Comparison of ENCODE assay signal across 8 cellular contexts in the genomic region with DNA sequence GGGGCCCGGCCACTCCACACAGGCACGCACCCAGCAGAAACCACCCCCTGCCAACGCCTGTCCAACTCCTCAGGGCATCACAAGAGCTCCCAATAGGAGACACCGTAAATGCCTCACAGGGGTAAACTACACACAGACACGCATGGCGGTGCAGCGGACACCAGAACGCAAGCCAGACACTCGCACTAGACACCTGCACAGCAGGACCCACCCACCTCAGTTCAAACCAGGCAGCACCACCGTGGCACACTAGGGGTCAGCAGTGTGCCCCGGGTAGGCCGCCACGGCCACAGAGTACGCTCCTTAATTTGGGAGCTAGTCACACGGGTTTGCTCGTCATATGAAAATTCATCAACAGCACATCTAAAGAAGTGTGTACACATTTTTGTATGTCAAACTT. TPM values are rescaled to one million over a fixed set of nuclear protein-coding genes. Genes with fewer than 3 reads are reported as not detected.
A peak's percentile ranks its signal among the peaks of the same experiment; 100 is the strongest.
DNase-seq lines count a peak whose midpoint lies in the region; ATAC-seq and TF ChIP-seq lines count a peak whose summit lies in the region.

No MANE protein-coding gene starts in this region.

- no peak overlapping the region for H2BK120ac ChIP-seq in IMR-90 (ENCODE audit: low read depth, low read length)

- peak; percentile 56 for TF ChIP-seq CTCF in IMR-90 (conservative IDR thresholded peaks at IDR 0.05; ENCODE audit: low read depth, low read length)

- WGBS in IMR-90 (ENCODE audit: extremely low coverage in 2 of 2, insufficient read length in 1 of 2), 2 experiments, result 0% methylated on average over 1 of the region's 16 CpGs; no CpG with 5 or more reads in 1 of the 2 experiments

- peaks cover 22% of the 10 kb centered on the region for H4K20me1 ChIP-seq in IMR-90 (ENCODE audit: insufficient read depth, low read length)

- ATAC-seq in IMR-90 (ENCODE audit: low read depth) (no peak), T-helper 17 cell (peak; percentile 70), GM19328 (IDR thresholded peaks at IDR 0.05; ENCODE audit: unreplicated experiment) (no peak), HG02759 (IDR thresholded peaks at IDR 0.05; ENCODE audit: unreplicated experiment) (no peak)

- no peak overlapping the region for H3K14ac ChIP-seq in IMR-90 (replicated peaks; ENCODE audit: low read depth, low read length)

- in situ Hi-C loops in IMR-90 (cut with MboI; ENCODE audit: low sequenced_read_pairs), result no loop called here

- no peaks in the 10 kb centered on the region for H3K27me3 ChIP-seq in IMR-90 (ENCODE audit: control insufficient read depth, insufficient read depth, low read length)

- H3K36me3 ChIP-seq in IMR-90 (ENCODE audit: control insufficient read depth, insufficient read depth, low read length), result peaks cover 25% of the 10 kb centered on the region

- H3K27me3 Mint-ChIP-seq in T-helper 17 cell, result no peaks in the 10 kb centered on the region

- no peak overlapping the region for H2BK20ac ChIP-seq in IMR-90 (ENCODE audit: low read depth, low read length)

- H2AFZ ChIP-seq in IMR-90 (replicated peaks; ENCODE audit: low read length, poor library complexity), result no peak overlapping the region

- H4K91ac ChIP-seq in IMR-90 (ENCODE audit: insufficient read depth, low read depth, low read length), result no peak overlapping the region

- BruUV-seq in IMR-90 (replicated peaks; lab: Mats Ljungman, UMichigan), result no TSS peak

- intact Hi-C loops in IMR-90 (cut with micrococcal nuclease), result no loop called here

- no peak overlapping the region for H3K4me3 ChIP-seq in IMR-90 (ENCODE audit: insufficient read depth, low read depth, low read length)

- H3K56ac ChIP-seq in IMR-90 (ENCODE audit: extremely low read depth, insufficient read depth, low read length), result no peak overlapping the region

- H4K5ac ChIP-seq in IMR-90 (ENCODE audit: low read depth, low read length), result no peak overlapping the region

- H3K4me3 Mint-ChIP-seq in T-helper 17 cell, result peak overlapping the region; percentile 47

- H4K8ac ChIP-seq in IMR-90 (ENCODE audit: low read depth in 2 of 2, low read length in 2 of 2), result no peak overlapping the region

- CTCF ChIA-PET in IMR-90 (lab: Yijun Ruan, JAX), result no interaction called here

- dilution Hi-C loops in IMR-90 (cut with HindIII; ENCODE audit: low sequenced_read_pairs, unreplicated experiment), result no loop called here

- H3K4me2 ChIP-seq in IMR-90 (ENCODE audit: low read depth, low read length), result no peak overlapping the region

- no peak overlapping the region for H3K4ac ChIP-seq in IMR-90 (ENCODE audit: low read depth, low read length)

- peaks cover 19 to 73% of the 10 kb centered on the region in 2 experiments for H3K79me1 ChIP-seq in IMR-90 (ENCODE audit: low read depth in 1 of 2, low read length in 2 of 2)

- peak; percentile 56 for DNase-seq in EH (ENCODE audit: low read depth)
- peak; percentile 25 for DNase-seq in IMR-90
- DNase-seq in T-helper 17 cell, result peak; percentile 52 to 74 (median 69)
- DNase-seq in amniotic epithelial cell (ENCODE audit: low read depth), result peak; percentile 47
- DNase-seq in hypothalamus (lab: John Stamatoyannopoulos, UW), result peak in 27 of 51 donors; percentile 4 to 59 (median 19)
- DNase-seq in stimulated activated CD4-positive, alpha-beta T cell treated with anti-CD3 and anti-CD28 coated beads, Interleukin-1b, Interleukin-23, amount 100 ng/mL, for 1 hour (ENCODE audit: low read depth in 2 of 2), result peak; percentile 34 to 64

- TF ChIP-seq POLR2A in IMR-90 (IDR thresholded peaks at IDR 0.05; ENCODE audit: low read depth, low read length), result no peak

- no peaks in the 10 kb centered on the region; the same call in 1 of the 2 replicates for H3K9me1 ChIP-seq in IMR-90 (ENCODE audit: insufficient read depth, low read length)

- H3K9ac ChIP-seq in IMR-90 (ENCODE audit: low read depth, low read length), result no peak overlapping the region

- H3K27ac Mint-ChIP-seq in T-helper 17 cell, result peak overlapping the region; percentile 11

- H3K27ac ChIP-seq in IMR-90 (ENCODE audit: insufficient read depth, low read length), result no peak overlapping the region

- H2AK9ac ChIP-seq in IMR-90 (replicated peaks; ENCODE audit: low read depth, low read length, poor library complexity), result no peak overlapping the region

- peaks cover 59% of the 10 kb centered on the region for H3K4me1 Mint-ChIP-seq in T-helper 17 cell

- no peak overlapping the region for H2AK5ac ChIP-seq in IMR-90 (ENCODE audit: low read depth, low read length)

- H3K18ac ChIP-seq in IMR-90 (ENCODE audit: low read depth, low read length), result no peak overlapping the region

- H3K23ac ChIP-seq in IMR-90 (ENCODE audit: low read depth, low read length), result no peak overlapping the region

- no peak overlapping the region for H2BK15ac ChIP-seq in IMR-90 (ENCODE audit: low read depth, low read length)

- peaks cover 4% of the 10 kb centered on the region for H3K4me1 ChIP-seq in IMR-90 (ENCODE audit: control insufficient read depth, insufficient read depth, low read length)

- H3K36me3 Mint-ChIP-seq in T-helper 17 cell (ENCODE audit: low read depth), result no peaks in the 10 kb centered on the region

- no peaks in the 10 kb centered on the region for H3K9me3 ChIP-seq in IMR-90 (ENCODE audit: control insufficient read depth, insufficient read depth, low read length)
- no peaks in the 10 kb centered on the region for H3K9me3 ChIP-seq in T-helper 17 cell (ENCODE audit: control insufficient read depth, low read length, poor library complexity, severe bottlenecking)

- TF ChIP-seq RAD21 in IMR-90 (IDR thresholded peaks at IDR 0.05; ENCODE audit: low read length), result peak; percentile 63

- POLR2A ChIA-PET in IMR-90 (lab: Charles Lee; ENCODE audit: unreplicated experiment), result interaction anchor here (0.6 kb wide), 1 partner anchor 54 kb away, joined by 4 read pairs; no protein-coding TSS in a partner anchor

- H2BK5ac ChIP-seq in IMR-90 (ENCODE audit: low read depth, low read length, poor library complexity, severe bottlenecking), result no peak overlapping the region

TF ChIP-seq in IMR-90, 13 proteins besides CTCF, POLR2A, EP300 and RAD21:
- TF ChIP-seq MAFK (IDR thresholded peaks at IDR 0.05; ENCODE audit: low read depth, low read length) (no peak), SMC3 (IDR thresholded peaks at IDR 0.05; ENCODE audit: low read depth, low read length) (peak; percentile 43)

RNA-seq across cellular contexts. Expression of gene SLC38A10, which starts 3.4 kb away (rescaled TPM):
- total RNA-seq in IMR-90 (2012; rRNA removed), result 12.7 and 14.2 TPM in 2 replicates
- polyA plus RNA-seq in IMR-90 (2012; rRNA removed), result 46.7 and 53.2 TPM in 2 replicates
- polyA plus RNA-seq in IMR-90 (2012; cell fraction: cytosol; rRNA removed), result 40.4 and 68.1 TPM in 2 replicates
- polyA plus RNA-seq in IMR-90 (2012; cell fraction: nucleus; rRNA removed; ENCODE audit: low replicate concordance), result 86.4 and 189 TPM in 2 replicates
- 10 to 100 TPM; 59.4 to 98.4 TPM for total RNA-seq in T-helper 17 cell

RNA-seq across cellular contexts. Expression of gene NDUFAF8, which starts 52.5 kb away (rescaled TPM):
- total RNA-seq in IMR-90 (2012; rRNA removed) (11.1 and 21.1 TPM in 2 replicates), T-helper 17 cell (10 to 100 TPM; 30.6 to 37.0 TPM)
- polyA plus RNA-seq in IMR-90 (2012; rRNA removed), result 65.0 and 80.0 TPM in 2 replicates
- 64.0 and 137 TPM in 2 replicates for polyA plus RNA-seq in IMR-90 (2012; cell fraction: cytosol; rRNA removed)
- 31.0 and 41.1 TPM in 2 replicates for polyA plus RNA-seq in IMR-90 (2012; cell fraction: nucleus; rRNA removed; ENCODE audit: low replicate concordance)

RNA-seq across cellular contexts. Expression of gene TEPSIN, which starts 52.8 kb away (rescaled TPM):
- total RNA-seq in IMR-90 (2012; rRNA removed) (3.2 and 3.3 TPM in 2 replicates), T-helper 17 cell (10 to 100 TPM; 84.1 to 90.9 TPM)
- polyA plus RNA-seq in IMR-90 (2012; rRNA removed), result 28.1 and 36.1 TPM in 2 replicates
- 9.0 and 13.3 TPM in 2 replicates for polyA plus RNA-seq in IMR-90 (2012; cell fraction: cytosol; rRNA removed)
- 230 and 545 TPM in 2 replicates for polyA plus RNA-seq in IMR-90 (2012; cell fraction: nucleus; rRNA removed; ENCODE audit: low replicate concordance)

Comparison
In these comparisons a context has a peak if more than half of its experiments do, and no peak if none do; other contexts are left out.
1. DNase-seq: peak in every context shown above with its lines; median percentile 69 in T-helper 17 cell; 56 in EH; 49 in stimulated activated CD4-positive, alpha-beta T cell treated with anti-CD3 and anti-CD28 coated beads, Interleukin-1b, Interleukin-23, amount 100 ng/mL, for 1 hour; 47 in amniotic epithelial cell; 25 in IMR-90; 19 in hypothalamus.
2. RNA of gene TEPSIN, which starts 52.8 kb away (total RNA-seq): 84.1 to 90.9 TPM in T-helper 17 cell; 3.2 to 3.3 TPM in IMR-90; every median in the first group is over 10 times any median in the second.